In genomic region chr6:163349001-163349680, GRCh38 we compare ENCODE assay signal across 22 cellular contexts.
DNase-seq lines count a peak whose midpoint lies in the region; ATAC-seq and TF ChIP-seq lines count a peak whose summit lies in the region.
"Had no signal": no experiment of that assay in that cellular context is flagged by ENCODE, and none has a peak within 500 bp of the region (broad histone marks: within the 10 kb centered on the region; RNA-seq: fewer than 3 reads in every experiment).

No MANE protein-coding gene starts in this region.

- H3K4me1 ChIP-seq in psoas muscle = peaks cover 19% of the 10 kb centered on the region
- H3K4me1 ChIP-seq in A673 (ENCODE audit: insufficient read depth, low read length, poor library complexity, severe bottlenecking) = no peaks in the 10 kb centered on the region

- ATAC-seq in psoas muscle = peak in 1 of 4 donors; percentile 20
- ATAC-seq in GM19463 (IDR thresholded peaks at IDR 0.05; ENCODE audit: unreplicated experiment) = no peak
- ATAC-seq: activated CD8-positive, alpha-beta memory T cell treated with anti-CD3 and anti-CD28 coated beads, Interleukin-2, amount 10 ng/mL, durations not matched to agents 7 days and 5 days; GM12878; lower lobe of right lung; naive thymus-derived CD8-positive, alpha-beta T cell; stimulated activated naive CD8-positive, alpha-beta T cell treated with anti-CD3 and anti-CD28 coated beads, Interleukin-15, amount 100 ng/mL, for 72 hours had no signal

- H3K36me3 ChIP-seq in psoas muscle (ENCODE audit: insufficient read depth in 1 of 2, low read depth in 1 of 2) (no peaks in the 10 kb centered on the region), A673 (ENCODE audit: insufficient read depth, low read length, poor library complexity, severe bottlenecking) (no peaks in the 10 kb centered on the region)
- H3K36me3 ChIP-seq: adrenal gland, lower lobe of right lung had no signal

- 74 to 88% (median 79%) methylated on average over 8 of the region's 8 CpGs for WGBS in psoas muscle, 3 donors

- TF ChIP-seq CTCF in psoas muscle (IDR thresholded peaks at IDR 0.05) (no peak), A673 (conservative IDR thresholded peaks at IDR 0.05; ENCODE audit: low read depth, low read length) (no peak)

- intact Hi-C loops in psoas muscle (cut with DNase I) = no loop called here
- intact Hi-C loops in A673 (cut with micrococcal nuclease; ENCODE audit: unreplicated experiment) = no loop called here

- H3K27me3 ChIP-seq in psoas muscle (ENCODE audit: insufficient read depth in 3 of 3, low read length in 2 of 3) = no peaks in the 10 kb centered on the region
- no peaks in the 10 kb centered on the region for H3K27me3 ChIP-seq in A673 (replicated peaks; ENCODE audit: insufficient read depth, low read depth, low read length, poor library complexity)
- H3K27me3 ChIP-seq: adrenal gland had no signal

- no peak overlapping the region for H3K4me3 ChIP-seq in psoas muscle
- H3K4me3 ChIP-seq in A673 (ENCODE audit: low read depth, low read length, poor library complexity, severe bottlenecking) = no peak overlapping the region
- H3K4me3 ChIP-seq: adrenal gland, GM12878, lower lobe of right lung, PC-9 had no signal

- H3K9me3 ChIP-seq in psoas muscle (no peaks in the 10 kb centered on the region), A673 (ENCODE audit: low read depth, low read length, poor library complexity, severe bottlenecking) (no peaks in the 10 kb centered on the region)
- H3K9me3 ChIP-seq: adrenal gland, lower lobe of right lung, SK-N-SH had no signal

- H3K27ac ChIP-seq in angular gyrus (ENCODE audit: low read depth, low read length) (peak overlapping the region; percentile 95), psoas muscle (peak overlapping the region; percentile 36), A673 (ENCODE audit: low read depth, low read length, poor library complexity, severe bottlenecking) (no peak overlapping the region)
- H3K27ac ChIP-seq: adrenal gland, lower lobe of right lung, PC-9 had no signal

- POLR2A ChIA-PET in A673 (lab: Charles Lee; ENCODE audit: low non-redundant PET) = no interaction called here

- BruUV-seq in A673 (replicated peaks; lab: Mats Ljungman, UMichigan) = no TSS peak

- CTCF ChIA-PET in A673 (lab: Charles Lee) = no interaction called here

- peak; percentile 66 for DNase-seq in Daoy (ENCODE audit: low read depth)
- DNase-seq in hypothalamus (lab: John Stamatoyannopoulos, UW) = peak in 44 of 51 donors; percentile 14 to 97 (median 88)
- DNase-seq in psoas muscle = no peak
- DNase-seq in retina = no peak
- DNase-seq in A673 (ENCODE audit: low spot score) = no peak
- DNase-seq in SIG-M5 (lab: John Stamatoyannopoulos, UW) = no peak
- DNase-seq: activated CD8-positive, alpha-beta memory T cell treated with anti-CD3 and anti-CD28 coated beads, Interleukin-2, amount 10 ng/mL, durations not matched to agents 7 days and 5 days; GDM1; GOT3; KBM-7; lower lobe of right lung; naive thymus-derived CD8-positive, alpha-beta T cell; NCI-H1417; NCI-H2171; NCI-H748 treated with DMSO at 0.1 percent for 48 hours; PC-9; SK-N-SH; stimulated activated naive CD8-positive, alpha-beta T cell treated with anti-CD3 and anti-CD28 coated beads, Interleukin-15, amount 100 ng/mL, for 72 hours had no signal

Comparison
In these comparisons a context has a peak if more than half of its experiments do, and no peak if none do; other contexts are left out.
1. DNase-seq: peak in Daoy (single experiment) and hypothalamus (44 of 51); none in psoas muscle (0 of 2), retina (single experiment), A673 (single experiment) and SIG-M5 (single experiment).